ENCODE assay signal across 11 cellular contexts in genomic region chr12:3964404-3964803, GRCh38.
DNase-seq lines count a peak whose midpoint lies in the region; ATAC-seq, FAIRE-seq and TF ChIP-seq lines count a peak whose summit lies in the region.
"Had no signal": no experiment of that assay in that cellular context is flagged by ENCODE, and none has a peak within 500 bp of the region (broad histone marks: within the 10 kb centered on the region; RNA-seq: fewer than 3 reads in every experiment).

No MANE protein-coding gene starts in this region.

- SMC1A ChIA-PET in GM12878 (lab: Charles Lee; ENCODE audit: uncharacterized antibody, unreplicated experiment): interaction anchor here (0.7 to 3.4 kb wide), 6 partner anchors 12 to 329 kb away, joined by 3 to 15 read pairs (median 4); no protein-coding TSS in a partner anchor

- peak; percentile 91 for ATAC-seq in GM12878
- no peak for ATAC-seq in HG03196 (IDR thresholded peaks at IDR 0.05; ENCODE audit: unreplicated experiment)
- ATAC-seq in GM18868 (IDR thresholded peaks at IDR 0.05; ENCODE audit: unreplicated experiment): no peak

- no peak overlapping the region for H3K4me3 Mint-ChIP-seq in neural crest cell
- H3K4me3 Mint-ChIP-seq: central memory CD8-positive, alpha-beta T cell had no signal

- H3K9me3 ChIP-seq in GM12878 (replicated peaks; ENCODE audit: control insufficient read depth, insufficient read depth, low read length): no peaks in the 10 kb centered on the region
- H3K9me3 ChIP-seq in ovary: no peaks in the 10 kb centered on the region

- CTCF ChIA-PET in GM12878 (lab: Yijun Ruan, JAX): interaction anchor here (0.6 to 4.1 kb wide), 16 partner anchors 10 to 522 kb away, joined by 3 to 33 read pairs (median 4); no protein-coding TSS in a partner anchor

- 30% methylated on average over 10 of the region's 10 CpGs for WGBS in GM12878 (ENCODE audit: insufficient coverage, insufficient replicate concordance, low lambda C conversion rate, missing lambda C conversion rate)
- 68 to 71% (median 70%) methylated on average over 10 of the region's 10 CpGs for WGBS in ovary, 3 donors

- no peaks in the 10 kb centered on the region for H3K27me3 Mint-ChIP-seq in neural crest cell (ENCODE audit: low read depth)

- no peak overlapping the region for H3K27ac Mint-ChIP-seq in neural crest cell (ENCODE audit: unreplicated experiment)

- no peaks in the 10 kb centered on the region for H4K20me1 ChIP-seq in GM12878 (ENCODE audit: control insufficient read depth, insufficient read depth)

- peak; percentile 67 for DNase-seq in ELF-1 (ENCODE audit: low read depth, low spot score)
- peak; percentile 59 for DNase-seq in HTR-8/SVneo (ENCODE audit: insufficient read length, low spot score)
- DNase-seq in GM12878 (ENCODE audit: low read depth, low spot score): no peak
- peak; percentile 38 for DNase-seq in neural crest cell (ENCODE audit: low read depth, low spot score)
- DNase-seq in NCI-H446 treated with DMSO at 0.1 percent for 48 hours (lab: John Stamatoyannopoulos, UW): no peak
- no peak for DNase-seq in ovary
- DNase-seq: activated CD8-positive, alpha-beta memory T cell treated with anti-CD3 and anti-CD28 coated beads for 24 hours; left cardiac atrium had no signal

- peaks cover 6% of the 10 kb centered on the region for H3K4me1 Mint-ChIP-seq in neural crest cell

- H3K9ac ChIP-seq in GM12878 (ENCODE audit: control insufficient read depth, insufficient read depth, low read length): no peak overlapping the region

- H3K4me3 ChIP-seq in GM12878 (no peak overlapping the region), ovary (no peak overlapping the region)

- RAD21 ChIA-PET in GM12878 (lab: Charles Lee; ENCODE audit: unreplicated experiment): interaction anchor here (0.8 to 2.5 kb wide), 6 partner anchors 27 to 795 kb away, joined by 3 to 14 read pairs (median 3); no protein-coding TSS in a partner anchor

- intact Hi-C loops in GM12878 (cut with micrococcal nuclease; ENCODE audit: unreplicated experiment): loop anchor here (10.0 kb wide), 3 partner anchors 80 to 560 kb away; partner anchors contain the start of gene CCND2
- intact Hi-C loops in ovary (cut with DNase I): no loop called here

- TF ChIP-seq CTCF in GM12878 (IDR thresholded peaks at IDR 0.05 in 2 of 3, conservative IDR thresholded peaks at IDR 0.05 in 1 of 3; ENCODE audit: control insufficient read depth in 2 of 3, extremely low read depth in 1 of 3, insufficient read depth in 1 of 3, low read depth in 3 of 3, low read length in 3 of 3): peak; percentile 56 to 69 (median 57)
- peak; percentile 56 for TF ChIP-seq CTCF in neural crest cell (conservative IDR thresholded peaks at IDR 0.05)
- TF ChIP-seq CTCF in ovary (IDR thresholded peaks at IDR 0.05): no peak

- FAIRE-seq in HTR-8/SVneo (lab: Jason Lieb, UNC) (no peak), GM12878 (lab: Jason Lieb, UNC) (no peak)

- H3K9me3 Mint-ChIP-seq in neural crest cell: no peaks in the 10 kb centered on the region
- H3K9me3 Mint-ChIP-seq: central memory CD8-positive, alpha-beta T cell had no signal

- TF ChIP-seq RAD21 in GM12878 (IDR thresholded peaks at IDR 0.05; ENCODE audit: insufficient read depth, low read depth, low read length): peak; percentile 42; the same call in 1 of the 2 replicates

- H2AFZ ChIP-seq in GM12878 (ENCODE audit: control insufficient read depth, low read depth, low read length): no peak overlapping the region

- TF ChIP-seq POLR2A in GM12878 (IDR thresholded peaks at IDR 0.05; ENCODE audit: low read depth, low read length): no peak
- no peak for TF ChIP-seq POLR2A in ovary (IDR thresholded peaks at IDR 0.05)

- in situ Hi-C loops in GM12878 (cut with MboI): no loop called here

- H3K27me3 ChIP-seq in GM12878 (replicated peaks in 1 of 2; ENCODE audit: control insufficient read depth in 2 of 2, insufficient read depth in 2 of 2, low read length in 1 of 2) (peaks cover 0 to 3% of the 10 kb centered on the region in 2 experiments; a peak in 3 of 4 replicates), ovary (no peaks in the 10 kb centered on the region)

- H3K27ac ChIP-seq in GM12878 (ENCODE audit: control insufficient read depth, insufficient read depth): no peak overlapping the region
- no peak overlapping the region for H3K27ac ChIP-seq in ovary

- no peak overlapping the region for H3K4me2 ChIP-seq in GM12878 (ENCODE audit: control insufficient read depth, insufficient read depth)

- H3K36me3 ChIP-seq in GM12878 (ENCODE audit: control insufficient read depth in 2 of 2, insufficient read depth in 2 of 2, low read length in 1 of 2) (no peaks in the 10 kb centered on the region), ovary (no peaks in the 10 kb centered on the region)

- no peak for TF ChIP-seq EP300 in GM12878 (IDR thresholded peaks at IDR 0.05; ENCODE audit: borderline replicate concordance in 1 of 2, control insufficient read depth in 1 of 2, low read depth in 2 of 2, low read length in 2 of 2)
- no peak for TF ChIP-seq EP300 in ovary (IDR thresholded peaks at IDR 0.05)

- BruUV-seq in GM12878 (replicated peaks; lab: Mats Ljungman, UMichigan): no TSS peak

- POLR2A ChIA-PET in GM12878 (lab: Charles Lee): no interaction called here

- H3K79me2 ChIP-seq in GM12878 (ENCODE audit: control insufficient read depth, insufficient read depth, low read length): no peaks in the 10 kb centered on the region

- H3K36me3 Mint-ChIP-seq in neural crest cell (ENCODE audit: low read depth): no peaks in the 10 kb centered on the region

- H3K4me1 ChIP-seq in GM12878 (ENCODE audit: control insufficient read depth, insufficient read depth, low read length): no peaks in the 10 kb centered on the region
- no peaks in the 10 kb centered on the region for H3K4me1 ChIP-seq in ovary (ENCODE audit: insufficient read depth)

TF ChIP-seq in GM12878, 131 proteins besides CTCF, POLR2A, EP300 and RAD21:
- TF ChIP-seq KAT2A (conservative IDR thresholded peaks at IDR 0.05; ENCODE audit: control insufficient read depth, low read depth, low read length) (no peak), SMC3 (IDR thresholded peaks at IDR 0.05; ENCODE audit: borderline replicate concordance, low read length) (peak; percentile 58), PAX8 (IDR thresholded peaks at IDR 0.05) (no peak), ZZZ3 (IDR thresholded peaks at IDR 0.05; ENCODE audit: control insufficient read depth, insufficient read length, low read depth) (no peak), YY1 (IDR thresholded peaks at IDR 0.05; ENCODE audit: low read depth, low read length) (peak; percentile 38; the same call in 1 of the 2 replicates)
TF ChIP-seq in GM12878: peak in this region for 2.

Comparison
In these comparisons a context has a peak if more than half of its experiments do, and no peak if none do; other contexts are left out.
1. DNase-seq: peak in ELF-1 (single experiment), HTR-8/SVneo (single experiment) and neural crest cell (single experiment); none in GM12878 (single experiment), NCI-H446 treated with DMSO at 0.1 percent for 48 hours (single experiment) and ovary (0 of 5).
2. CTCF ChIP-seq: peak in GM12878 (3 of 3) and neural crest cell (single experiment); none in ovary (0 of 3).